Comparison of ENCODE assay signal across 17 cellular contexts in genomic region chr14:77011226-77011762, GRCh38. TPM values are rescaled to one million over a fixed set of nuclear protein-coding genes. Genes with fewer than 3 reads are reported as not detected.
A peak's percentile ranks its signal among the peaks of the same experiment; 100 is the strongest.
DNase-seq lines count a peak whose midpoint lies in the region; ATAC-seq and TF ChIP-seq lines count a peak whose summit lies in the region.
"Had no signal": no experiment of that assay in that cellular context is flagged by ENCODE, and none has a peak within 500 bp of the region (broad histone marks: within the 10 kb centered on the region; RNA-seq: fewer than 3 reads in every experiment).

No MANE protein-coding gene starts in this region.

- H2BK5ac ChIP-seq in H9 (ENCODE audit: insufficient read length, low read length) = no peak overlapping the region

- no peaks in the 10 kb centered on the region for H3K9me3 ChIP-seq in CD4-positive, alpha-beta memory T cell (ENCODE audit: control insufficient read depth in 1 of 2, low read length in 2 of 2)
- H3K9me3 ChIP-seq in H9 (ENCODE audit: control insufficient read depth, low read depth, low read length) (no peaks in the 10 kb centered on the region), ovary (no peaks in the 10 kb centered on the region)
- H3K9me3 ChIP-seq: left lung, upper lobe of left lung had no signal

- peak overlapping the region in 2 of 8 donors; percentile 21 to 35 for H3K4me3 Mint-ChIP-seq in CD4-positive, alpha-beta memory T cell
- no peak overlapping the region for H3K4me3 Mint-ChIP-seq in H9
- H3K4me3 Mint-ChIP-seq: activated B cell treated with CpG ODN at 0.5 μM for 24 hours; activated CD8-positive, alpha-beta memory T cell treated with anti-CD3 and anti-CD28 coated beads, Interleukin-2, amount 10 ng/mL, durations not matched to agents 7 days and 5 days; stimulated activated memory B cell treated with anti-CD40 and anti-IgM and Interleukin-4, amounts not matched to agents 10 μg/mL and 1 μg/mL and 100 μg/mL, for 72 hours had no signal

- peaks cover 15% of the 10 kb centered on the region for H3K4me1 ChIP-seq in CD4-positive, alpha-beta memory T cell (ENCODE audit: insufficient read depth, low read length)
- H3K4me1 ChIP-seq in H9 (ENCODE audit: insufficient read depth, low read length) (peaks cover 2% of the 10 kb centered on the region; the same call in 1 of the 2 replicates), ovary (ENCODE audit: insufficient read depth) (peaks cover 19% of the 10 kb centered on the region)

- H3T11ph ChIP-seq in H9 (ENCODE audit: low read length) = no peak overlapping the region

- POLR2A ChIA-PET in CD4-positive, alpha-beta memory T cell (lab: Charles Lee; ENCODE audit: partially characterized antibody) = interaction anchor here (1.0 to 2.9 kb wide), 7 partner anchors 12 to 98 kb away, joined by 4 to 21 read pairs (median 9); no protein-coding TSS in a partner anchor

- H2BK15ac ChIP-seq in H9 (ENCODE audit: low read depth, low read length) = no peak overlapping the region

- intact Hi-C loops in CD4-positive, alpha-beta memory T cell (cut with micrococcal nuclease) = no loop called here
- intact Hi-C loops in left colon (cut with DNase I, micrococcal nuclease) (no loop called here), ovary (cut with DNase I) (loop anchor here in 2 of 4 donors (5.0 kb wide), 2 partner anchors 44 to 49 kb away; no protein-coding TSS in a partner anchor)

- ATAC-seq in left colon = peak; percentile 78
- no peak for ATAC-seq in GM18502 (IDR thresholded peaks at IDR 0.05; ENCODE audit: poor library complexity, unreplicated experiment)
- ATAC-seq: activated CD8-positive, alpha-beta memory T cell treated with anti-CD3 and anti-CD28 coated beads, Interleukin-2, amount 10 ng/mL, durations not matched to agents 7 days and 5 days; left lung; stimulated activated memory B cell treated with anti-CD40 and anti-IgM and Interleukin-4, amounts not matched to agents 10 μg/mL and 1 μg/mL and 100 μg/mL, for 72 hours had no signal

- no peak overlapping the region for H2AK5ac ChIP-seq in H9 (ENCODE audit: insufficient read length, low read length)

- no peaks in the 10 kb centered on the region for H3K79me1 ChIP-seq in H9 (ENCODE audit: insufficient read depth, low read depth, low read length, poor library complexity, severe bottlenecking)

- H3K36me3 Mint-ChIP-seq in CD4-positive, alpha-beta memory T cell = no peaks in the 10 kb centered on the region
- peaks cover 0 to 6% (median 0%) of the 10 kb centered on the region in 3 experiments; a peak in 3 of 7 replicates for H3K36me3 Mint-ChIP-seq in H9 (ENCODE audit: insufficient read depth in 1 of 3, low read depth in 3 of 3)
- H3K36me3 Mint-ChIP-seq: activated CD8-positive, alpha-beta memory T cell treated with anti-CD3 and anti-CD28 coated beads, Interleukin-2, amount 10 ng/mL, durations not matched to agents 7 days and 5 days; stimulated activated memory B cell treated with anti-CD40 and anti-IgM and Interleukin-4, amounts not matched to agents 10 μg/mL and 1 μg/mL and 100 μg/mL, for 72 hours had no signal

- TF ChIP-seq POLR2A in ovary (IDR thresholded peaks at IDR 0.05) = no peak

- no peak for TF ChIP-seq EP300 in ovary (IDR thresholded peaks at IDR 0.05)

- H4K5ac ChIP-seq in H9 (ENCODE audit: insufficient read length, low read depth, low read length) = no peak overlapping the region

- no peak overlapping the region for H4K91ac ChIP-seq in H9 (ENCODE audit: insufficient read length, low read depth, low read length)

- H2AFZ ChIP-seq in H9 (ENCODE audit: low read length) = no peak overlapping the region

- H3K18ac ChIP-seq in H9 (ENCODE audit: insufficient read length, low read depth, low read length) = no peak overlapping the region

- H3K56ac ChIP-seq in H9 (ENCODE audit: insufficient read length, low read depth, low read length) = no peak overlapping the region

- no peak overlapping the region; the same call in 1 of the 2 replicates for H3K14ac ChIP-seq in H9 (ENCODE audit: insufficient read depth, low read length)

- no peak overlapping the region for H3K4ac ChIP-seq in H9 (ENCODE audit: low read depth, low read length)

- peaks cover 16 to 25% (median 20%) of the 10 kb centered on the region in 4 donors for H3K4me1 Mint-ChIP-seq in CD4-positive, alpha-beta memory T cell
- H3K4me1 Mint-ChIP-seq in H9 = peaks cover 48% of the 10 kb centered on the region in 2 experiments
- H3K4me1 Mint-ChIP-seq: activated CD8-positive, alpha-beta memory T cell treated with anti-CD3 and anti-CD28 coated beads, Interleukin-2, amount 10 ng/mL, durations not matched to agents 7 days and 5 days had no signal

- peak in 3 of 5 donors; percentile 23 to 33 (median 32) for DNase-seq in CD4-positive, alpha-beta memory T cell
- no peak for DNase-seq in H9
- DNase-seq in NCI-H748 treated with DMSO at 0.1 percent for 48 hours (lab: John Stamatoyannopoulos, UW) = peak; percentile 80
- peak; percentile 55 to 76 for DNase-seq in left colon
- DNase-seq in ovary = no peak
- no peak for DNase-seq in amniotic stem cell (lab: John Stamatoyannopoulos, UW)
- no peak for DNase-seq in NCI-H82 (lab: John Stamatoyannopoulos, UW)
- DNase-seq: activated B cell treated with CpG ODN at 0.5 μM for 24 hours; activated CD8-positive, alpha-beta memory T cell treated with anti-CD3 and anti-CD28 coated beads, Interleukin-2, amount 10 ng/mL, durations not matched to agents 7 days and 5 days; activated effector memory CD4-positive, alpha-beta T cell treated with anti-CD3 and anti-CD28 coated beads, Interleukin-2, amount 50 U/mL, for 16 hours; DND-41; IMR-90; left lung; upper lobe of left lung had no signal

- H3K27ac Mint-ChIP-seq in CD4-positive, alpha-beta memory T cell = peak overlapping the region in 5 of 7 donors; percentile 14 to 88 (median 68)
- H3K27ac Mint-ChIP-seq in H9 = no peak overlapping the region; a peak in 1 of 7 replicates
- H3K27ac Mint-ChIP-seq: activated B cell treated with CpG ODN at 0.5 μM for 24 hours; activated CD8-positive, alpha-beta memory T cell treated with anti-CD3 and anti-CD28 coated beads, Interleukin-2, amount 10 ng/mL, durations not matched to agents 7 days and 5 days; stimulated activated memory B cell treated with anti-CD40 and anti-IgM and Interleukin-4, amounts not matched to agents 10 μg/mL and 1 μg/mL and 100 μg/mL, for 72 hours had no signal

- no peak overlapping the region for H3K4me2 ChIP-seq in H9 (ENCODE audit: insufficient read depth, insufficient read length, low read length)

- no peaks in the 10 kb centered on the region for H3K9me3 Mint-ChIP-seq in CD4-positive, alpha-beta memory T cell
- peaks cover 3% of the 10 kb centered on the region in 2 experiments; a peak in 1 of 5 replicates for H3K9me3 Mint-ChIP-seq in H9
- H3K9me3 Mint-ChIP-seq: activated B cell treated with CpG ODN at 0.5 μM for 24 hours; stimulated activated memory B cell treated with anti-CD40 and anti-IgM and Interleukin-4, amounts not matched to agents 10 μg/mL and 1 μg/mL and 100 μg/mL, for 72 hours had no signal

- WGBS in H9 (ENCODE audit: extremely low coverage, insufficient read length, low lambda C conversion rate) = no CpG with 5 or more reads among the region's 5 CpGs
- WGBS in ovary, 3 donors = 94 to 98% (median 95%) methylated on average over 5 of the region's 5 CpGs

- CTCF ChIA-PET in CD4-positive, alpha-beta memory T cell (lab: Charles Lee; ENCODE audit: partially characterized antibody) = interaction anchor here (0.8 to 3.9 kb wide), 9 partner anchors 10 to 99 kb away, joined by 3 to 19 read pairs (median 3); no protein-coding TSS in a partner anchor

- no peaks in the 10 kb centered on the region for H3K27me3 ChIP-seq in CD4-positive, alpha-beta memory T cell (ENCODE audit: insufficient read depth, low read length)
- no peaks in the 10 kb centered on the region for H3K27me3 ChIP-seq in H9 (ENCODE audit: insufficient read depth, low read length)
- H3K27me3 ChIP-seq in ovary = no peaks in the 10 kb centered on the region
- H3K27me3 ChIP-seq: left lung, upper lobe of left lung had no signal

- H2BK20ac ChIP-seq in H9 (ENCODE audit: low read depth, low read length, poor library complexity, severe bottlenecking) = no peak overlapping the region

- no peaks in the 10 kb centered on the region for H3K23me2 ChIP-seq in H9 (ENCODE audit: insufficient read length, low read depth, low read length, poor library complexity, severe bottlenecking)

- H2BK120ac ChIP-seq in H9 (ENCODE audit: low read depth, low read length, poor library complexity, severe bottlenecking) = no peak overlapping the region

- H4K20me1 ChIP-seq in H9 (ENCODE audit: control insufficient read depth, insufficient read depth, insufficient read length) = no peaks in the 10 kb centered on the region

- 0 out of 3 replicates have a peak, but pooled peaks have one; percentile 11 for TF ChIP-seq CTCF in H9 (conservative IDR thresholded peaks at IDR 0.05)
- TF ChIP-seq CTCF in ovary (IDR thresholded peaks at IDR 0.05) = no peak

- H3K9ac ChIP-seq in H9 (ENCODE audit: extremely low read depth, insufficient read length, low read length) = no peak overlapping the region

- H3K36me3 ChIP-seq in CD4-positive, alpha-beta memory T cell (ENCODE audit: insufficient read depth, low read length) = no peaks in the 10 kb centered on the region
- no peaks in the 10 kb centered on the region for H3K36me3 ChIP-seq in ovary
- H3K36me3 ChIP-seq: left lung, upper lobe of left lung had no signal

- H4K8ac ChIP-seq in H9 (replicated peaks; ENCODE audit: insufficient read length, low read depth, low read length) = no peak overlapping the region

- no peaks in the 10 kb centered on the region for H3K27me3 Mint-ChIP-seq in CD4-positive, alpha-beta memory T cell
- peaks cover 8% of the 10 kb centered on the region for H3K27me3 Mint-ChIP-seq in H9 (ENCODE audit: low read depth)
- H3K27me3 Mint-ChIP-seq: activated CD8-positive, alpha-beta memory T cell treated with anti-CD3 and anti-CD28 coated beads, Interleukin-2, amount 10 ng/mL, durations not matched to agents 7 days and 5 days had no signal

- no peak overlapping the region for H2BK12ac ChIP-seq in H9 (ENCODE audit: insufficient read length, low read depth, low read length)

- no peak overlapping the region for H3K4me3 ChIP-seq in CD4-positive, alpha-beta memory T cell (ENCODE audit: low read length in 2 of 2)
- no peak overlapping the region for H3K4me3 ChIP-seq in ovary
- H3K4me3 ChIP-seq: coronary artery, left lung, upper lobe of left lung had no signal

- H3K23ac ChIP-seq in H9 (ENCODE audit: insufficient read length, low read depth, low read length) = no peak overlapping the region

- H3K79me2 ChIP-seq in H9 (ENCODE audit: insufficient read depth, low read length) = no peaks in the 10 kb centered on the region

- H3K27ac ChIP-seq in CD4-positive, alpha-beta memory T cell (ENCODE audit: low read depth, low read length) = no peak overlapping the region
- H3K27ac ChIP-seq in H9 (ENCODE audit: insufficient read length, low read depth, low read length) (no peak overlapping the region), ovary (no peak overlapping the region)
- H3K27ac ChIP-seq: coronary artery, left lung had no signal

RNA-seq across cellular contexts. Expression of gene IRF2BPL, which starts 17.2 kb away (rescaled TPM):
- 10 to 100 TPM; 36.6 to 37.7 TPM for total RNA-seq in CD4-positive, alpha-beta memory T cell
- polyA plus RNA-seq in CD4-positive, alpha-beta memory T cell = 1 to 10 TPM; 1.2 to 3.8 TPM
- total RNA-seq in H9 (2021) = 59.0 and 60.1 TPM in 2 replicates
- 10 to 100 TPM; 15.5 to 25.5 TPM for total RNA-seq in left colon
- total RNA-seq in ovary = 100 to 1,000 TPM in 2 of 7 donors, 10 to 100 TPM in 5; 52.2 to 126 (median 78.4) TPM
- 10 to 100 TPM; 14.1 to 35.0 TPM for polyA plus RNA-seq in ovary

Comparison
In these comparisons a context has a peak if more than half of its experiments do, and no peak if none do; other contexts are left out.
1. DNase-seq: peak in CD4-positive, alpha-beta memory T cell (3 of 5), NCI-H748 treated with DMSO at 0.1 percent for 48 hours (single experiment) and left colon (2 of 2); none in H9 (single experiment), ovary (0 of 5), amniotic stem cell (single experiment) and NCI-H82 (single experiment).
2. H3K27ac Mint-ChIP-seq: peak in CD4-positive, alpha-beta memory T cell (5 of 7); none in H9 (0 of 3).